ENCODE assay signal across 25 cellular contexts in genomic region chr3:181906338-181906737, GRCh38.
DNase-seq lines count a peak whose midpoint lies in the region; ATAC-seq and TF ChIP-seq lines count a peak whose summit lies in the region.
"Had no signal": no experiment of that assay in that cellular context is flagged by ENCODE, and none has a peak within 500 bp of the region (broad histone marks: within the 10 kb centered on the region; RNA-seq: fewer than 3 reads in every experiment).

No MANE protein-coding gene starts in this region.

- peaks cover 22% of the 10 kb centered on the region for H3K4me1 ChIP-seq in SJSA1 (replicated peaks)
- H3K4me1 ChIP-seq: HAP-1 had no signal

- no peak for DNase-seq in SJSA1 (ENCODE audit: low read depth in 1 of 2, low spot score in 2 of 2)
- no peak for DNase-seq in HPDE6-E6E7 (ENCODE audit: extremely low spot score)
- no peak for DNase-seq in caudate nucleus (lab: John Stamatoyannopoulos, UW)
- DNase-seq in GM19240 (ENCODE audit: insufficient read length, low spot score) = no peak
- no peak for DNase-seq in lower leg skin (ENCODE audit: low spot score in 2 of 2)
- DNase-seq: activated CD4-positive, alpha-beta memory T cell treated with anti-CD3 and anti-CD28 coated beads, Interleukin-2, amount 10 ng/mL, durations not matched to agents 7 days and 5 days; activated naive CD4-positive, alpha-beta T cell; amygdala; DND-41; foreskin melanocyte; hypothalamus; kidney; naive B cell; NCI-H1417 treated with DMSO at 0.1 percent for 48 hours; NCI-H524 treated with DMSO at 0.1 percent for 48 hours; SIG-M5; stimulated activated naive B cell treated with anti-CD40 and anti-IgM and Interleukin-4, amounts not matched to agents 10 μg/mL and 1 μg/mL and 100 μg/mL, for 72 hours had no signal

- ATAC-seq in GM18502 (IDR thresholded peaks at IDR 0.05; ENCODE audit: poor library complexity, unreplicated experiment) (peak; percentile 69), GM21390 (IDR thresholded peaks at IDR 0.05; ENCODE audit: unreplicated experiment) (peak; percentile 63), HG02973 (IDR thresholded peaks at IDR 0.05; ENCODE audit: unreplicated experiment) (peak; percentile 47)
- ATAC-seq: HepG2; sciatic nerve; stimulated activated naive B cell treated with anti-CD40 and anti-IgM and Interleukin-4, amounts not matched to agents 10 μg/mL and 1 μg/mL and 100 μg/mL, for 72 hours had no signal

- no peaks in the 10 kb centered on the region for H3K27me3 ChIP-seq in SJSA1 (replicated peaks)
- H3K27me3 ChIP-seq: cardiac muscle cell had no signal

- H3K4me3 ChIP-seq in SJSA1 (no peak overlapping the region), lower leg skin (ENCODE audit: low read depth, poor library complexity, severe bottlenecking) (no peak overlapping the region)
- H3K4me3 ChIP-seq: cardiac muscle cell, HAP-1 had no signal

- H3K9me3 ChIP-seq in SJSA1 (replicated peaks) = no peaks in the 10 kb centered on the region
- H3K9me3 ChIP-seq: HAP-1 had no signal

- no peaks in the 10 kb centered on the region for H3K36me3 ChIP-seq in SJSA1
- H3K36me3 ChIP-seq: cardiac muscle cell, HAP-1 had no signal

- 30 to 32% methylated on average over 3 of the region's 3 CpGs for WGBS in lower leg skin, 2 donors

- no peak for TF ChIP-seq POLR2A in lower leg skin (IDR thresholded peaks at IDR 0.05)

- peak overlapping the region; percentile 94; the same call in 1 of the 2 replicates for H3K27ac ChIP-seq in SJSA1
- H3K27ac ChIP-seq in caudate nucleus (ENCODE audit: low read depth, low read length) = no peak overlapping the region
- H3K27ac ChIP-seq: cardiac muscle cell, epithelial cell of prostate had no signal

- no peak for TF ChIP-seq CTCF in lower leg skin (IDR thresholded peaks at IDR 0.05)

- intact Hi-C loops in lower leg skin (cut with DNase I; ENCODE audit: low total_unique reads) = no loop called here
